ENCODE assay signal across 1 cellular context in genomic region chr2:24105816-24106215, GRCh38.
A peak's percentile ranks its signal among the peaks of the same experiment; 100 is the strongest.
TF ChIP-seq lines count a peak whose summit lies in the region.

No MANE protein-coding gene starts in this region.

TF ChIP-seq in HepG2, 621 proteins besides CTCF, POLR2A, EP300 and RAD21:
- peak; percentile 19; the same call in 1 of the 2 replicates for TF ChIP-seq ATF7 (IDR thresholded peaks at IDR 0.05)
- TF ChIP-seq ATF7 (CRISPR knock-in tag; IDR thresholded peaks at IDR 0.05): no peak
- no peak for TF ChIP-seq PHB2 (IDR thresholded peaks at IDR 0.05; ENCODE audit: partially characterized antibody)
- no peak for TF ChIP-seq ZNF550 (CRISPR knock-in tag; IDR thresholded peaks at IDR 0.05; ENCODE audit: borderline replicate concordance)
TF ChIP-seq in HepG2: peak in this region for 1.
